ENCODE assay signal across 2 cellular contexts in the genomic region with DNA sequence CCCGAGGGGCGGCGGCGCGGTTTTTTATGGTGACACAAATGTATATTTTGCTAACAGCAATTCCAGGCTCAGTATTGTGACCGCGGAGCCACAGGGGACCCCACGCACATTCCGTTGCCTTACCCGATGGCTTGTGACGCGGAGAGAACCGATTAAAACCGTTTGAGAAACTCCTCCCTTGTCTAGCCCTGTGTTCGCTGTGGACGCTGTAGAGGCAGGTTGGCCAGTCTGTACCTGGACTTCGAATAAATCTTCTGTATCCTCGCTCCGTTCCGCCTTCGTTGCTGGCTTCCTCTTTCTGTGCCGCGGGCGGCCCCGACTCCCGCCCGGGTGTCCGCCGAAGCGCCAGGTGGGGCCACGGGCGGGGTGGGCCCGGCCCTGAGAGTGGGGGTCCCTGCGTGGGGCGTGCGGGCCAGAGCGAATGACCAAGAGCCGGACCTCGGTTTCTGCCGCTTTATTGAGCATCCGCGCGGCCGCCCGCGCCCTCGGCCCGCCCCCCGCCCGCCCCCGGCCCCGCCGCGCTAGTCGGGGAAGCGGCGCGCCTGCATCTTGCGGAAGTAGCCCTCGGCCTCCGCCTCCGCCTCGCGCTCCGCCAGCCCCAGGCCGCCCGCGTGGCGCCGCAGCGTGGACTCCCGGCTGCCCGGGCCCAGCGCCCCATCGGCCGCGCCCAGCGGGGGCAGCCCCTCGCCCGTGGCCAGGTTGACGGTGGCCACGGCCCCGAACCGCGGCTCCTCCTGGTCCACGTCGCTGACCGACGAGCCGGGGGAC.
A peak's percentile ranks its signal among the peaks of the same experiment; 100 is the strongest.
TF ChIP-seq lines count a peak whose summit lies in the region.

No MANE protein-coding gene starts in this region.

TF ChIP-seq in HEK293, 187 proteins besides CTCF, POLR2A, EP300 and RAD21:
- no peak for TF ChIP-seq GLI4 (tag by site-specific recombination; IDR thresholded peaks at IDR 0.05)
- TF ChIP-seq ZBTB20 (tag by site-specific recombination; IDR thresholded peaks at IDR 0.05): no peak
- TF ChIP-seq KLF8 (tag by site-specific recombination; IDR thresholded peaks at IDR 0.05): peak; percentile 38; the same call in 1 of the 2 replicates

TF ChIP-seq in H1, 55 proteins besides CTCF, POLR2A, EP300 and RAD21:
- TF ChIP-seq EGR1 (IDR thresholded peaks at IDR 0.05; ENCODE audit: borderline replicate concordance, low read depth, low read length) (0 out of 2 replicates have a peak, but pooled peaks have one; percentile 24), CHD1 (IDR thresholded peaks at IDR 0.05; ENCODE audit: low read depth, low read length) (no peak), POLR2AphosphoS5 (IDR thresholded peaks at IDR 0.05; ENCODE audit: low read depth, low read length) (peak; percentile 86), KDM1A (IDR thresholded peaks at IDR 0.05; ENCODE audit: borderline replicate concordance, low read length) (no peak), RNF2 (IDR thresholded peaks at IDR 0.05; ENCODE audit: borderline replicate concordance, low read depth, low read length, missing control alignments, poor library complexity, severe bottlenecking) (no peak), NRF1 (IDR thresholded peaks at IDR 0.05; ENCODE audit: low read depth, low read length) (no peak)
TF ChIP-seq in H1: peak in this region for 2.
